Comparison of ENCODE assay signal across 2 cellular contexts in the genomic region with DNA sequence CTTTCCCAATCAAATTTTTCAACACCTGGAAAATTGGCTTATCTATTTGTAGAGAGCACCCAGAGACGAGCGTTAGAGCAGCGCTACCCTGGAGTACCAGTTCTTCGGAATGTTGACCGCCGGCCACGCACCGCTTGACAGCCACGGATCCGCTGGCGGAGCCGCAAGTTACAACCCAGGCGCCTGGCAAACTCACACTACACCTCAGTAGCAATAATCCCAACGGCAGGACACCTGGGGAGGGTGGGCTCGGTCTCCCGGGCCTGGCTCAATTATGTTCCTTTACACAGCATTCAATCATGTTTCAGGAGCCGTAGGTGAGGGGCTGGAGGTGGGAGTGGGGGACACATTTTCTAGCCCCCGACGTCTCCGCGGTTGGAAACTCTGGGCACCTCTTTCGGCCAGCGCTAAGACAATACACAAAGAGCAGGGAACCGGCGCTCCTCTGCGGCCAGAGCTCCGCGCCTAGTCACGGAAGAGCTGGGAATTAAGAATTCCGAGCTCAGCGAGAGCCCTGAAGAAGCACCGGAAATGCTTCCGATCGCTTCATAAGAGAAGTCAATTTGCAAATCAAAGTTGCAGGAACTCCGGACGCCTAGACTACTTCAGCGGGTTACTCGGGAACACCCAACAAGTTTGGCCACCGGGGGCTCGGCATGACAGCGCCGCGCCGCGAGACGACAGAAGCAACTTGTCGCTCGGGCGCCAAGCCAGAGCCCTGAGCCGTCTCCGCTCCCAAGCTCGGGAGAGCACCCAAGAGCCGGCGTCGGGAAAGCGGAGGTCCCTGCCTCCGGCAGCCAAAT.
TF ChIP-seq lines count a peak whose summit lies in the region.

No MANE protein-coding gene starts in this region.

TF ChIP-seq in WTC11, 78 proteins besides CTCF, POLR2A, EP300 and RAD21 (continued from another document and continues in another):
- TF ChIP-seq SMAD3 (CRISPR knock-in tag; IDR thresholded peaks at IDR 0.05; ENCODE audit: borderline replicate concordance) (no peak), HMGA2 (CRISPR knock-in tag; IDR thresholded peaks at IDR 0.05) (no peak), NR2C2 (CRISPR knock-in tag; IDR thresholded peaks at IDR 0.05) (no peak), E2F4 (CRISPR knock-in tag; IDR thresholded peaks at IDR 0.05; ENCODE audit: borderline replicate concordance, low read depth) (no peak), TEAD1 (CRISPR knock-in tag; IDR thresholded peaks at IDR 0.05) (peak; percentile 72; the same call in 1 of the 2 replicates), IRF2 (CRISPR knock-in tag; IDR thresholded peaks at IDR 0.05; ENCODE audit: borderline replicate concordance, low read depth) (no peak), NFATC4 (CRISPR knock-in tag; IDR thresholded peaks at IDR 0.05) (no peak), TP53 (CRISPR knock-in tag; IDR thresholded peaks at IDR 0.05) (no peak), ZBTB43 (CRISPR knock-in tag; IDR thresholded peaks at IDR 0.05) (no peak), ZNF219 (CRISPR knock-in tag; IDR thresholded peaks at IDR 0.05; ENCODE audit: borderline replicate concordance) (0 out of 2 replicates have a peak, but pooled peaks have one; percentile 15), ZNF425 (CRISPR knock-in tag; conservative IDR thresholded peaks at IDR 0.05) (no peak), ZNF317 (CRISPR knock-in tag; IDR thresholded peaks at IDR 0.05; ENCODE audit: borderline replicate concordance, low read depth) (no peak)
- TF ChIP-seq, protein P1, sequence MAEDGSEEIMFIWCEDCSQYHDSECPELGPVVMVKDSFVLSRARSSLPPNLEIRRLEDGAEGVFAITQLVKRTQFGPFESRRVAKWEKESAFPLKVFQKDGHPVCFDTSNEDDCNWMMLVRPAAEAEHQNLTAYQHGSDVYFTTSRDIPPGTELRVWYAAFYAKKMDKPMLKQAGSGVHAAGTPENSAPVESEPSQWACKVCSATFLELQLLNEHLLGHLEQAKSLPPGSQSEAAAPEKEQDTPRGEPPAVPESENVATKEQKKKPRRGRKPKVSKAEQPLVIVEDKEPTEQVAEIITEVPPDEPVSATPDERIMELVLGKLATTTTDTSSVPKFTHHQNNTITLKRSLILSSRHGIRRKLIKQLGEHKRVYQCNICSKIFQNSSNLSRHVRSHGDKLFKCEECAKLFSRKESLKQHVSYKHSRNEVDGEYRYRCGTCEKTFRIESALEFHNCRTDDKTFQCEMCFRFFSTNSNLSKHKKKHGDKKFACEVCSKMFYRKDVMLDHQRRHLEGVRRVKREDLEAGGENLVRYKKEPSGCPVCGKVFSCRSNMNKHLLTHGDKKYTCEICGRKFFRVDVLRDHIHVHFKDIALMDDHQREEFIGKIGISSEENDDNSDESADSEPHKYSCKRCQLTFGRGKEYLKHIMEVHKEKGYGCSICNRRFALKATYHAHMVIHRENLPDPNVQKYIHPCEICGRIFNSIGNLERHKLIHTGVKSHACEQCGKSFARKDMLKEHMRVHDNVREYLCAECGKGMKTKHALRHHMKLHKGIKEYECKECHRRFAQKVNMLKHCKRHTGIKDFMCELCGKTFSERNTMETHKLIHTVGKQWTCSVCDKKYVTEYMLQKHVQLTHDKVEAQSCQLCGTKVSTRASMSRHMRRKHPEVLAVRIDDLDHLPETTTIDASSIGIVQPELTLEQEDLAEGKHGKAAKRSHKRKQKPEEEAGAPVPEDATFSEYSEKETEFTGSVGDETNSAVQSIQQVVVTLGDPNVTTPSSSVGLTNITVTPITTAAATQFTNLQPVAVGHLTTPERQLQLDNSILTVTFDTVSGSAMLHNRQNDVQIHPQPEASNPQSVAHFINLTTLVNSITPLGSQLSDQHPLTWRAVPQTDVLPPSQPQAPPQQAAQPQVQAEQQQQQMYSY (CRISPR knock-in tag; IDR thresholded peaks at IDR 0.05): no peak

TF ChIP-seq in liver, 16 proteins besides CTCF, POLR2A, EP300 and RAD21 (continued from another document):
- TF ChIP-seq, protein P2, sequence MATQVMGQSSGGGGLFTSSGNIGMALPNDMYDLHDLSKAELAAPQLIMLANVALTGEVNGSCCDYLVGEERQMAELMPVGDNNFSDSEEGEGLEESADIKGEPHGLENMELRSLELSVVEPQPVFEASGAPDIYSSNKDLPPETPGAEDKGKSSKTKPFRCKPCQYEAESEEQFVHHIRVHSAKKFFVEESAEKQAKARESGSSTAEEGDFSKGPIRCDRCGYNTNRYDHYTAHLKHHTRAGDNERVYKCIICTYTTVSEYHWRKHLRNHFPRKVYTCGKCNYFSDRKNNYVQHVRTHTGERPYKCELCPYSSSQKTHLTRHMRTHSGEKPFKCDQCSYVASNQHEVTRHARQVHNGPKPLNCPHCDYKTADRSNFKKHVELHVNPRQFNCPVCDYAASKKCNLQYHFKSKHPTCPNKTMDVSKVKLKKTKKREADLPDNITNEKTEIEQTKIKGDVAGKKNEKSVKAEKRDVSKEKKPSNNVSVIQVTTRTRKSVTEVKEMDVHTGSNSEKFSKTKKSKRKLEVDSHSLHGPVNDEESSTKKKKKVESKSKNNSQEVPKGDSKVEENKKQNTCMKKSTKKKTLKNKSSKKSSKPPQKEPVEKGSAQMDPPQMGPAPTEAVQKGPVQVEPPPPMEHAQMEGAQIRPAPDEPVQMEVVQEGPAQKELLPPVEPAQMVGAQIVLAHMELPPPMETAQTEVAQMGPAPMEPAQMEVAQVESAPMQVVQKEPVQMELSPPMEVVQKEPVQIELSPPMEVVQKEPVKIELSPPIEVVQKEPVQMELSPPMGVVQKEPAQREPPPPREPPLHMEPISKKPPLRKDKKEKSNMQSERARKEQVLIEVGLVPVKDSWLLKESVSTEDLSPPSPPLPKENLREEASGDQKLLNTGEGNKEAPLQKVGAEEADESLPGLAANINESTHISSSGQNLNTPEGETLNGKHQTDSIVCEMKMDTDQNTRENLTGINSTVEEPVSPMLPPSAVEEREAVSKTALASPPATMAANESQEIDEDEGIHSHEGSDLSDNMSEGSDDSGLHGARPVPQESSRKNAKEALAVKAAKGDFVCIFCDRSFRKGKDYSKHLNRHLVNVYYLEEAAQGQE (IDR thresholded peaks at IDR 0.05): no peak
- TF ChIP-seq GABPA (IDR thresholded peaks at IDR 0.05 in 1 of 2, conservative IDR thresholded peaks at IDR 0.05 in 1 of 2) (no peak), JUND (IDR thresholded peaks at IDR 0.05) (no peak), SP1 (IDR thresholded peaks at IDR 0.05) (no peak), YY1 (IDR thresholded peaks at IDR 0.05) (no peak), HNF4G (IDR thresholded peaks at IDR 0.05) (no peak)
